In the genomic region with DNA sequence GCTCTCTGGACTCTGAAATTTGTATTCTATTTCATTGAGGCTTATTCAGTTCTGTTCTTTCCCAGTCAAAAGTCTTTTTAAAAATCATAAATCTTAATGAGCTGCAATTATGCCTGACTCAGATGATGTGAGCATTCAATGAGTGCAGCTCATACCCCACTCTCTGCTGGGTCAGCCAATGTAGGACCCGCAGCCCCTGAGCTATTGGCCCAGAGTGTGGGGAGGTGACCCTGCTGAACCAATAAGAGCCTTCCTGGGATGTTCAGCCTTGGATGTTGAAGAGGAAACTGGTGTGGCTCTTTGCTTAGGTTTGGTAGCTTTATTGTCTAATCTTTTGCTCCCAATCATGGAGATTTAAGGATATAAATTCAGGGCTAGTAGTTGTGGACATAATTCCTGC, we compare ENCODE assay signal across 22 cellular contexts. TPM values are rescaled to one million over a fixed set of nuclear protein-coding genes. Genes with fewer than 3 reads are reported as not detected.
DNase-seq lines count a peak whose midpoint lies in the region; ATAC-seq and TF ChIP-seq lines count a peak whose summit lies in the region.
"Had no signal": no experiment of that assay in that cellular context is flagged by ENCODE, and none has a peak within 500 bp of the region (broad histone marks: within the 10 kb centered on the region; RNA-seq: fewer than 3 reads in every experiment).

No MANE protein-coding gene starts in this region.

- no peak overlapping the region for H3K23ac ChIP-seq in mesendoderm (ENCODE audit: low read length)

- H3K79me1 ChIP-seq in mesendoderm (ENCODE audit: low read length), result no peaks in the 10 kb centered on the region

- H2BK5ac ChIP-seq in mesendoderm (ENCODE audit: low read length), result no peak overlapping the region

- H2AK5ac ChIP-seq in mesendoderm (ENCODE audit: low read length), result no peak overlapping the region

- no peak overlapping the region for H4K8ac ChIP-seq in mesendoderm (ENCODE audit: low read depth, low read length)

- H3K4me1 ChIP-seq in BE2C, result no peaks in the 10 kb centered on the region
- H3K4me1 ChIP-seq in mesendoderm (ENCODE audit: control insufficient read depth, low read depth, low read length), result no peaks in the 10 kb centered on the region
- H3K4me1 ChIP-seq: Peyer's patch had no signal

- H3K27ac ChIP-seq in mesendoderm (ENCODE audit: low read depth, low read length), result no peak overlapping the region
- H3K27ac ChIP-seq: Peyer's patch, SK-N-MC had no signal

- H3K4me3 ChIP-seq in BE2C (ENCODE audit: low read depth, low read length) (no peak overlapping the region), mesendoderm (ENCODE audit: low read length) (no peak overlapping the region)
- H3K4me3 ChIP-seq: Peyer's patch, SK-N-MC had no signal

- H3K4me2 ChIP-seq in mesendoderm (ENCODE audit: low read length), result no peak overlapping the region

- H3K79me2 ChIP-seq in mesendoderm (ENCODE audit: control insufficient read depth, insufficient read depth, low read length), result no peaks in the 10 kb centered on the region

- no peak overlapping the region for H2BK15ac ChIP-seq in mesendoderm (replicated peaks; ENCODE audit: low read depth)

- DNase-seq in NCI-H1417 (lab: John Stamatoyannopoulos, UW) (peak in 2 of 3 experiments; percentile 4 to 25), NCI-H1417 treated with DMSO at 0.1 percent for 48 hours (lab: John Stamatoyannopoulos, UW) (no peak), BE2C (peak; percentile 39), SK-N-DZ (ENCODE audit: low spot score) (peak; percentile 48), iPS-NIHi7 (ENCODE audit: extremely low spot score) (peak; percentile 39), NCI-H2171 (lab: John Stamatoyannopoulos, UW) (no peak), mesendoderm (no peak)
- DNase-seq: 8988T; CD4-positive, CD25-positive, alpha-beta regulatory T cell; COR-L47; DMS153; GDM1; HCEC 1CT; Kasumi-1; MM.1S; NCI-H1092; NCI-H1694 treated with DMSO at 0.1 percent for 48 hours; NCI-H510A; Peyer's patch had no signal

- H3K56ac ChIP-seq in mesendoderm (ENCODE audit: low read length), result no peak overlapping the region

- no peak overlapping the region for H4K5ac ChIP-seq in mesendoderm (ENCODE audit: low read length)

- no peak overlapping the region for H3K4ac ChIP-seq in mesendoderm (ENCODE audit: low read depth, low read length)

- H3K27me3 ChIP-seq in BE2C, result no peaks in the 10 kb centered on the region
- no peaks in the 10 kb centered on the region for H3K27me3 ChIP-seq in mesendoderm (ENCODE audit: insufficient read depth, low read length, poor library complexity)
- H3K27me3 ChIP-seq: Peyer's patch had no signal

- H3K9ac ChIP-seq in mesendoderm (ENCODE audit: low read length), result no peak overlapping the region

- H3K9me3 ChIP-seq in BE2C, result no peaks in the 10 kb centered on the region
- H3K9me3 ChIP-seq: Peyer's patch had no signal

- H2BK120ac ChIP-seq in mesendoderm (ENCODE audit: low read depth, low read length), result no peak overlapping the region

- no peak for TF ChIP-seq CTCF in BE2C (IDR thresholded peaks at IDR 0.05; ENCODE audit: low read depth, low read length)

- ATAC-seq in HG02852 (IDR thresholded peaks at IDR 0.05; ENCODE audit: unreplicated experiment), result no peak

- H3K18ac ChIP-seq in mesendoderm (ENCODE audit: low read length), result no peak overlapping the region

- H3K36me3 ChIP-seq in BE2C, result no peaks in the 10 kb centered on the region
- no peaks in the 10 kb centered on the region for H3K36me3 ChIP-seq in mesendoderm (ENCODE audit: control insufficient read depth, insufficient read depth, low read length)
- H3K36me3 ChIP-seq: Peyer's patch had no signal

- WGBS in mesendoderm (ENCODE audit: extremely low coverage, insufficient coverage, low lambda C conversion rate), result no CpG with 5 or more reads among the region's 1 CpG

RNA-seq across cellular contexts. Expression of a gene that starts 12.1 kb away (rescaled TPM):
- polyA plus RNA-seq in BE2C (2012; ENCODE audit: insufficient read depth, insufficient read length, low read depth), result 89.8 TPM
- polyA plus RNA-seq in SK-N-DZ (2014; cell fraction: cytosol; rRNA removed), result 35.8 and 46.2 TPM in 2 replicates
- polyA plus RNA-seq in SK-N-DZ (2014; cell fraction: nucleus; rRNA removed), result 20.5 and 22.0 TPM in 2 replicates
- polyA plus RNA-seq in mesendoderm (2013, experiment 1 of 2), result 100 TPM
- 101 TPM for polyA plus RNA-seq in mesendoderm (2013, experiment 2 of 2)

RNA-seq across cellular contexts. Expression of a gene that starts 34.6 kb away (rescaled TPM):
- polyA plus RNA-seq in BE2C (2012; ENCODE audit: insufficient read depth, insufficient read length, low read depth), result 17.3 TPM
- polyA plus RNA-seq in SK-N-DZ (2014; cell fraction: cytosol; rRNA removed), result 5.5 and 10.6 TPM in 2 replicates
- 1.2 and 5.8 TPM in 2 replicates for polyA plus RNA-seq in SK-N-DZ (2014; cell fraction: nucleus; rRNA removed)
- polyA plus RNA-seq in mesendoderm (2013, experiment 1 of 2), result 10.2 TPM
- 11.5 TPM for polyA plus RNA-seq in mesendoderm (2013, experiment 2 of 2)

RNA-seq across cellular contexts. Expression of a gene that starts 53.9 kb away (rescaled TPM):
- polyA plus RNA-seq in BE2C (2012; ENCODE audit: insufficient read depth, insufficient read length, low read depth), result 1.0 TPM
- polyA plus RNA-seq in SK-N-DZ (2014; cell fraction: cytosol; rRNA removed), result 0.20 and 0.43 TPM in 2 replicates
- 1.6 and 1.8 TPM in 2 replicates for polyA plus RNA-seq in SK-N-DZ (2014; cell fraction: nucleus; rRNA removed)
- polyA plus RNA-seq in mesendoderm (2013, experiment 1 of 2), result 0.01 TPM
- polyA plus RNA-seq in mesendoderm (2013, experiment 2 of 2), result 0.03 TPM
- polyA plus RNA-seq: IgD-negative memory B cell had no signal

RNA-seq across cellular contexts. Expression of a gene that starts 55.6 kb away (rescaled TPM):
- polyA plus RNA-seq in BE2C (2012; ENCODE audit: insufficient read depth, insufficient read length, low read depth), result 19.4 TPM
- 48.9 and 57.5 TPM in 2 replicates for polyA plus RNA-seq in SK-N-DZ (2014; cell fraction: cytosol; rRNA removed)
- 60.0 and 69.5 TPM in 2 replicates for polyA plus RNA-seq in SK-N-DZ (2014; cell fraction: nucleus; rRNA removed)
- 4.3 TPM for polyA plus RNA-seq in mesendoderm (2013, experiment 1 of 2)
- 4.4 TPM for polyA plus RNA-seq in mesendoderm (2013, experiment 2 of 2)

Comparison
In these comparisons a context has a peak if more than half of its experiments do, and no peak if none do; other contexts are left out.
1. DNase-seq: peak in NCI-H1417 (2 of 3), BE2C (single experiment), SK-N-DZ (single experiment) and iPS-NIHi7 (single experiment); none in NCI-H1417 treated with DMSO at 0.1 percent for 48 hours (single experiment), NCI-H2171 (single experiment) and mesendoderm (single experiment).